Comparison of ENCODE assay signal across 8 cellular contexts in genomic region chr10:53029872-53030849, GRCh38.
DNase-seq lines count a peak whose midpoint lies in the region; ATAC-seq and FAIRE-seq lines count a peak whose summit lies in the region.
"Not testable (repeated sequence)": the region's sequence is repeated elsewhere in the genome, so short reads cannot be mapped to it uniquely, and the experiment has no call there.

No MANE protein-coding gene starts in this region.

- FAIRE-seq in small intestine (lab: Jason Lieb, UNC), result not testable (repeated sequence)

- H3K4me1 ChIP-seq in small intestine (ENCODE audit: control insufficient read depth in 2 of 2, insufficient read depth in 1 of 2, low read depth in 1 of 2, low read length in 1 of 2), result not testable (repeated sequence)

- in situ Hi-C loops in Caki2 (cut with HindIII; ENCODE audit: low pct_unique_long_range_greater_than_20kb, low sequenced_read_pairs), result not testable (repeated sequence)

- H3K27me3 ChIP-seq in small intestine (ENCODE audit: control insufficient read depth in 2 of 2, insufficient read depth in 2 of 2, low read length in 2 of 2), result not testable (repeated sequence)

- H3K4me3 ChIP-seq in small intestine (ENCODE audit: low read depth in 1 of 2, low read length in 2 of 2), result not testable (repeated sequence)

- H3K27ac ChIP-seq in small intestine (ENCODE audit: low read depth in 1 of 2, low read length in 1 of 2), result not testable (repeated sequence)

- DNase-seq in Caki2 (ENCODE audit: low read depth) (peak; percentile 86), HS-5 (ENCODE audit: low read depth) (peak; percentile 49), RKO (ENCODE audit: low spot score) (peak; percentile 43), dermis blood vessel endothelial cell (peak; percentile 54), kidney glomerular epithelial cell (lab: John Stamatoyannopoulos, UW) (peak; percentile 88), small intestine (peak; percentile 31)

- WGBS in small intestine, 3 donors, result 11 to 26% (median 17%) methylated on average over 8 of the region's 8 CpGs

- not testable (repeated sequence) for H3K36me3 ChIP-seq in small intestine (ENCODE audit: control insufficient read depth in 2 of 2, insufficient read depth in 2 of 2, low read length in 2 of 2)

- ATAC-seq in GM19324 (IDR thresholded peaks at IDR 0.05; ENCODE audit: low FRiP score, unreplicated experiment) (peak; percentile 59), HG02759 (IDR thresholded peaks at IDR 0.05; ENCODE audit: unreplicated experiment) (peak; percentile 54)

- not testable (repeated sequence) for H3K9me3 ChIP-seq in small intestine (ENCODE audit: control insufficient read depth, low read depth)

Comparison
In these comparisons a context has a peak if more than half of its experiments do, and no peak if none do; other contexts are left out.
1. DNase-seq: peak in every context shown above with its lines; median percentile 88 in kidney glomerular epithelial cell; 86 in Caki2; 54 in dermis blood vessel endothelial cell; 49 in HS-5; 43 in RKO; 31 in small intestine.